In the genomic region with DNA sequence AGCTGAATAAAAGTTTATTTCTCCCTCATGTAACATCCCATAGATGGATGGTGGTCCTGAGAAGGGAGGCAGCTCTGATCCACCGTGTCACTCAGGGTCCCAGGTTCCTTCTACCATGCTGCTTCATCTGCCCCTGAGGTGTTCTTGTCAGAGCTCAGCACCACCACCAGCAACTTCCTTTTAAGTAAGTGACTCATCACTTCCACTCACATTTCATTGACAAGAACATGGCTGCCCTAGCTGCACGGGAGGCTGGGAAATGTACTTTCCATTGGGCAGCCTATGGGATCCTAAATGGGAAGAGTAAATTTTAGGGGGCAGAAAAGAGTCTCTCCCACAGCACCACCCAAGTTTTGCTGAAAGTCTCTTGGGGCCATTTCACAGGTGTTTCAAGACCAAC, we compare ENCODE assay signal across 24 cellular contexts.
DNase-seq lines count a peak whose midpoint lies in the region; ATAC-seq, FAIRE-seq and TF ChIP-seq lines count a peak whose summit lies in the region.
"Had no signal": no experiment of that assay in that cellular context is flagged by ENCODE, and none has a peak within 500 bp of the region (broad histone marks: within the 10 kb centered on the region; RNA-seq: fewer than 3 reads in every experiment).

No MANE protein-coding gene starts in this region.

- CTCF ChIA-PET in A549 (lab: Yijun Ruan, JAX) (interaction anchor here (0.9 to 1.5 kb wide), 3 partner anchors 13 to 120 kb away, joined by 3 read pairs; no protein-coding TSS in a partner anchor), activated B cell treated with CpG ODN at 0.5 μM for 24 hours (lab: Charles Lee) (no interaction called here)

- H3K4me1 ChIP-seq in A549: no peaks in the 10 kb centered on the region

- DNase-seq in A549 (ENCODE audit: low read depth in 1 of 2, low spot score in 1 of 2) (peak in 1 of 2 experiments; percentile 10), GM18507 (ENCODE audit: extremely low spot score, insufficient read length, low read depth) (no peak), MV-4-11 (lab: John Stamatoyannopoulos, UW) (peak; percentile 63), activated B cell treated with CpG ODN at 0.5 μM for 24 hours (no peak), activated gamma-delta T cell treated with Interleukin-2 at 50 U/mL for 16 hours (no peak), NCI-H2081 treated with DMSO at 0.1 percent for 48 hours (lab: John Stamatoyannopoulos, UW) (no peak), amniotic stem cell (lab: John Stamatoyannopoulos, UW) (no peak)
- DNase-seq: activated CD4-positive, alpha-beta T cell treated with anti-CD3 and anti-CD28 coated beads, Interleukin-2, amount 50 U/mL, for 1 hour; activated effector memory CD4-positive, alpha-beta T cell treated with anti-CD3 and anti-CD28 coated beads, Interleukin-2, amount 50 U/mL, for 16 hours; amygdala; CD8-positive, alpha-beta memory T cell; DMS79 treated with DMSO at 0.1 percent for 48 hours; H9; hippocampal formation; naive B cell; NCI-H187 treated with DMSO at 0.1 percent for 48 hours; NCI-H345; stimulated activated CD4-positive, alpha-beta T cell treated with anti-CD3 and anti-CD28 coated beads, Interleukin-4, amount 100 ng/mL, for 4 hours had no signal

- H3K9me3 Mint-ChIP-seq in activated B cell treated with CpG ODN at 0.5 μM for 24 hours: no peaks in the 10 kb centered on the region
- H3K9me3 Mint-ChIP-seq: CD8-positive, alpha-beta memory T cell; dendritic cell treated with granulocyte-macrophage colony-stimulating factor and Interleukin-4, amounts not matched to agents 40 ng/mL and 50 ng/mL, for 4 days; H9; naive B cell; type B pancreatic cell had no signal

- no peaks in the 10 kb centered on the region for H3K36me3 Mint-ChIP-seq in activated B cell treated with CpG ODN at 0.5 μM for 24 hours (ENCODE audit: low read depth)
- H3K36me3 Mint-ChIP-seq: CD8-positive, alpha-beta memory T cell; naive B cell; type B pancreatic cell had no signal

- H3K4me2 ChIP-seq in A549: no peak overlapping the region

- no peaks in the 10 kb centered on the region for H3K4me1 Mint-ChIP-seq in activated B cell treated with CpG ODN at 0.5 μM for 24 hours
- H3K4me1 Mint-ChIP-seq: CD8-positive, alpha-beta memory T cell; naive B cell had no signal

- no peak for TF ChIP-seq POLR2A in A549 (IDR thresholded peaks at IDR 0.05; ENCODE audit: low read length)

- POLR2A ChIA-PET in A549 (lab: Yijun Ruan, JAX) (no interaction called here), activated B cell treated with CpG ODN at 0.5 μM for 24 hours (lab: Charles Lee) (no interaction called here)

- H3K4me3 ChIP-seq in A549: no peak overlapping the region

- no peak for TF ChIP-seq RAD21 in A549 (conservative IDR thresholded peaks at IDR 0.05 in 1 of 2, IDR thresholded peaks at IDR 0.05 in 1 of 2)

- H3K27ac ChIP-seq in A549: no peak overlapping the region
- H3K27ac ChIP-seq: epithelial cell of prostate had no signal

- no peaks in the 10 kb centered on the region; the same call in 2 of the 3 replicates for H3K9me3 ChIP-seq in A549

- no peak for TF ChIP-seq CTCF in A549 (IDR thresholded peaks at IDR 0.05)
- TF ChIP-seq CTCF in activated B cell treated with CpG ODN at 0.5 μM for 24 hours (IDR thresholded peaks at IDR 0.05): no peak

- no peak for TF ChIP-seq EP300 in A549 (IDR thresholded peaks at IDR 0.05)

- FAIRE-seq in A549 (lab: Jason Lieb, UNC) (no peak), GM18507 (lab: Jason Lieb, UNC) (peak; percentile 76)
- FAIRE-seq: GM12892, TTC549 had no signal

- H3K4me3 Mint-ChIP-seq in activated B cell treated with CpG ODN at 0.5 μM for 24 hours: no peak overlapping the region
- H3K4me3 Mint-ChIP-seq: CD8-positive, alpha-beta memory T cell; dendritic cell treated with granulocyte-macrophage colony-stimulating factor and Interleukin-4, amounts not matched to agents 40 ng/mL and 50 ng/mL, for 4 days; H9; naive B cell; type B pancreatic cell had no signal

- ATAC-seq in A549 (peak in 1 of 2 experiments; percentile 32; a peak in 1 of 6 replicates), activated B cell treated with CpG ODN at 0.5 μM for 24 hours (ENCODE audit: low read depth) (peak; percentile 37), HG03045 (IDR thresholded peaks at IDR 0.05; ENCODE audit: unreplicated experiment) (no peak)

- no peak overlapping the region for H3K27ac Mint-ChIP-seq in activated B cell treated with CpG ODN at 0.5 μM for 24 hours
- H3K27ac Mint-ChIP-seq: dendritic cell treated with granulocyte-macrophage colony-stimulating factor and Interleukin-4, amounts not matched to agents 40 ng/mL and 50 ng/mL, for 4 days; H9; type B pancreatic cell had no signal

- H3K27me3 Mint-ChIP-seq in activated B cell treated with CpG ODN at 0.5 μM for 24 hours: peaks cover 9% of the 10 kb centered on the region

- intact Hi-C loops in activated B cell treated with CpG ODN at 0.5 μM for 24 hours (cut with micrococcal nuclease): no loop called here

- WGBS in A549 (ENCODE audit: missing lambda C conversion rate): 4% methylated on average over 2 of the region's 2 CpGs

TF ChIP-seq in A549, 52 proteins besides CTCF, POLR2A, EP300 and RAD21:
- TF ChIP-seq FOSL2 (IDR thresholded peaks at IDR 0.05): no peak
- peak; percentile 26; the same call in 1 of the 2 replicates for TF ChIP-seq FOSL2 (CRISPR knock-in tag; IDR thresholded peaks at IDR 0.05)
- TF ChIP-seq HOXA7 (CRISPR knock-in tag; IDR thresholded peaks at IDR 0.05): no peak
TF ChIP-seq in A549: peak in this region for 1.
